Comparison of ENCODE assay signal across 1 cellular context in the genomic region with DNA sequence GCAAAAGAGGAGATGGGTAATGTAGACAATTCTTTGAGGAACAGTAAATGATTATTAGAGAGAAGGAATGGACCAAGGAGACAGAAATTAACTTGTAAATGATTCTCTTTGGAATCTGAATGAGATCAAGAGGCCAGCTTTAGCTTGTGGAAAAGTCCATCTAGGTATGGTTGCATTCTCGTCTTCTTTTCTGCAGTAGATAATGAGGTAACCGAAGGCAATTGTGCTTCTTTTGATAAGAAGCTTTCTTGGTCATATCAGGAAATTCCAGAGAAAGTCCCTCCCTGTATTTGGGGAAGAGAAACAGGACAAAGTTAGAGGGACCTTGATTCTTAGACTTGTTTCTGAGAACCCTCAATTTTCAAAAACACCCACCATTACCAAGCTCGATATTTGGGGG.
TF ChIP-seq lines count a peak whose summit lies in the region.

No MANE protein-coding gene starts in this region.

TF ChIP-seq in IMR-90, 13 proteins besides CTCF, POLR2A, EP300 and RAD21 (continued from another document):
- TF ChIP-seq NFE2L2 (IDR thresholded peaks at IDR 0.05; ENCODE audit: low read depth, low read length) = no peak
- TF ChIP-seq MXI1 (IDR thresholded peaks at IDR 0.05; ENCODE audit: borderline replicate concordance, low read depth, low read length) = no peak
- TF ChIP-seq, protein P1, sequence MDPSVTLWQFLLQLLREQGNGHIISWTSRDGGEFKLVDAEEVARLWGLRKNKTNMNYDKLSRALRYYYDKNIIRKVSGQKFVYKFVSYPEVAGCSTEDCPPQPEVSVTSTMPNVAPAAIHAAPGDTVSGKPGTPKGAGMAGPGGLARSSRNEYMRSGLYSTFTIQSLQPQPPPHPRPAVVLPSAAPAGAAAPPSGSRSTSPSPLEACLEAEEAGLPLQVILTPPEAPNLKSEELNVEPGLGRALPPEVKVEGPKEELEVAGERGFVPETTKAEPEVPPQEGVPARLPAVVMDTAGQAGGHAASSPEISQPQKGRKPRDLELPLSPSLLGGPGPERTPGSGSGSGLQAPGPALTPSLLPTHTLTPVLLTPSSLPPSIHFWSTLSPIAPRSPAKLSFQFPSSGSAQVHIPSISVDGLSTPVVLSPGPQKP (IDR thresholded peaks at IDR 0.05; ENCODE audit: borderline replicate concordance, low read depth, low read length) = no peak
